19 cellular contexts compared by ENCODE assay signal in genomic region chr2:42194428-42194827, GRCh38. TPM values are rescaled to one million over a fixed set of nuclear protein-coding genes. Genes with fewer than 3 reads are reported as not detected.
DNase-seq lines count a peak whose midpoint lies in the region; ATAC-seq and TF ChIP-seq lines count a peak whose summit lies in the region.
"Had no signal": no experiment of that assay in that cellular context is flagged by ENCODE, and none has a peak within 500 bp of the region (broad histone marks: within the 10 kb centered on the region; RNA-seq: fewer than 3 reads in every experiment).

No MANE protein-coding gene starts in this region.

- H3K4me3 ChIP-seq in liver (ENCODE audit: low read depth in 1 of 3, low read length in 3 of 3) (no peak overlapping the region), breast epithelium (no peak overlapping the region)
- H3K4me3 ChIP-seq: GM23338, MG63, SJCRH30 had no signal

- POLR2A ChIA-PET in activated B cell treated with CpG ODN at 0.5 μM for 24 hours (lab: Charles Lee), result interaction anchor here (1.1 to 1.6 kb wide), 2 partner anchors 89 to 99 kb away, joined by 3 to 4 read pairs; no protein-coding TSS in a partner anchor

- no peaks in the 10 kb centered on the region for H3K36me3 ChIP-seq in liver (ENCODE audit: control insufficient read depth in 4 of 4, insufficient read depth in 3 of 4, low read depth in 1 of 4, low read length in 3 of 4)
- no peaks in the 10 kb centered on the region for H3K36me3 ChIP-seq in breast epithelium
- H3K36me3 ChIP-seq: MG63 had no signal

- H3K4me3 Mint-ChIP-seq in activated T-cell treated with anti-CD3 and anti-CD28 coated beads, Interleukin-2, amount 50 U/mL, for 24 hours, result no peak overlapping the region
- no peak overlapping the region for H3K4me3 Mint-ChIP-seq in activated T-cell treated with anti-CD3 and anti-CD28 coated beads, Interleukin-2, amount 50 U/mL, for 4 hours
- no peak overlapping the region for H3K4me3 Mint-ChIP-seq in activated B cell treated with CpG ODN at 0.5 μM for 24 hours
- H3K4me3 Mint-ChIP-seq: GM23338, HFFc6 had no signal

- peak overlapping the region; percentile 53 for H3K27ac Mint-ChIP-seq in activated T-cell treated with anti-CD3 and anti-CD28 coated beads, Interleukin-2, amount 50 U/mL, for 24 hours
- H3K27ac Mint-ChIP-seq in activated B cell treated with CpG ODN at 0.5 μM for 24 hours, result peak overlapping the region; percentile 35
- H3K27ac Mint-ChIP-seq: GM23338 had no signal

- TF ChIP-seq POLR2A in breast epithelium (IDR thresholded peaks at IDR 0.05), result no peak

- TF ChIP-seq CTCF in activated B cell treated with CpG ODN at 0.5 μM for 24 hours (IDR thresholded peaks at IDR 0.05), result no peak
- TF ChIP-seq CTCF in liver (IDR thresholded peaks at IDR 0.05; ENCODE audit: low read depth, low read length, missing input control), result no peak
- no peak for TF ChIP-seq CTCF in breast epithelium (IDR thresholded peaks at IDR 0.05)

- H3K9ac ChIP-seq in liver (ENCODE audit: low read depth in 1 of 2, low read length in 2 of 2), result no peak overlapping the region

- H3K36me3 Mint-ChIP-seq in activated T-cell treated with anti-CD3 and anti-CD28 coated beads, Interleukin-2, amount 50 U/mL, for 24 hours (ENCODE audit: low read depth), result peaks cover 16% of the 10 kb centered on the region
- H3K36me3 Mint-ChIP-seq in activated T-cell treated with anti-CD3 and anti-CD28 coated beads, Interleukin-2, amount 50 U/mL, for 4 hours (ENCODE audit: insufficient read depth), result peaks cover 9% of the 10 kb centered on the region
- peaks cover 22% of the 10 kb centered on the region for H3K36me3 Mint-ChIP-seq in activated B cell treated with CpG ODN at 0.5 μM for 24 hours (ENCODE audit: low read depth)

- H3K27ac ChIP-seq in liver (ENCODE audit: low read depth in 1 of 2, low read length in 2 of 2) (peak overlapping the region; percentile 76 to 81), breast epithelium (no peak overlapping the region)
- H3K27ac ChIP-seq: RWPE1, SJCRH30 had no signal

- H3K27me3 ChIP-seq in liver (ENCODE audit: control insufficient read depth in 4 of 4, insufficient read depth in 4 of 4, low read length in 3 of 4), result no peaks in the 10 kb centered on the region
- H3K27me3 ChIP-seq in breast epithelium, result no peaks in the 10 kb centered on the region
- H3K27me3 ChIP-seq: MG63, SJCRH30 had no signal

- no peaks in the 10 kb centered on the region for H3K27me3 Mint-ChIP-seq in activated T-cell treated with anti-CD3 and anti-CD28 coated beads, Interleukin-2, amount 50 U/mL, for 24 hours
- no peaks in the 10 kb centered on the region for H3K27me3 Mint-ChIP-seq in activated T-cell treated with anti-CD3 and anti-CD28 coated beads, Interleukin-2, amount 50 U/mL, for 4 hours (ENCODE audit: low read depth)
- no peaks in the 10 kb centered on the region for H3K27me3 Mint-ChIP-seq in activated B cell treated with CpG ODN at 0.5 μM for 24 hours

- ATAC-seq in activated T-cell treated with anti-CD3 and anti-CD28 coated beads, Interleukin-2, amount 50 U/mL, for 4 hours, result no peak
- no peak for ATAC-seq in activated B cell treated with CpG ODN at 0.5 μM for 24 hours (ENCODE audit: low read depth)
- no peak for ATAC-seq in GM19035 (IDR thresholded peaks at IDR 0.05; ENCODE audit: unreplicated experiment)
- ATAC-seq: GM23338 had no signal

- H3K9me3 Mint-ChIP-seq in activated T-cell treated with anti-CD3 and anti-CD28 coated beads, Interleukin-2, amount 50 U/mL, for 24 hours, result no peaks in the 10 kb centered on the region
- H3K9me3 Mint-ChIP-seq in activated T-cell treated with anti-CD3 and anti-CD28 coated beads, Interleukin-2, amount 50 U/mL, for 4 hours, result no peaks in the 10 kb centered on the region
- no peaks in the 10 kb centered on the region for H3K9me3 Mint-ChIP-seq in activated B cell treated with CpG ODN at 0.5 μM for 24 hours
- H3K9me3 Mint-ChIP-seq: CD14-positive monocyte, GM23338, HFFc6 had no signal

- intact Hi-C loops in activated B cell treated with CpG ODN at 0.5 μM for 24 hours (cut with micrococcal nuclease), result loop anchor here (2.0 to 10.0 kb wide), 2 partner anchors 240 to 354 kb away; no protein-coding TSS in a partner anchor
- intact Hi-C loops in breast epithelium (cut with DNase I; ENCODE audit: low total_unique reads), result no loop called here

- H3K4me1 ChIP-seq in liver (ENCODE audit: control insufficient read depth in 4 of 4, insufficient read depth in 4 of 4, low read length in 3 of 4), result peaks cover 16 to 61% (median 47%) of the 10 kb centered on the region in 4 donors
- H3K4me1 ChIP-seq in breast epithelium, result no peaks in the 10 kb centered on the region

- WGBS in liver, result 94% methylated on average over 4 of the region's 4 CpGs

- no peak for TF ChIP-seq RAD21 in liver (IDR thresholded peaks at IDR 0.05)

- DNase-seq in activated T-cell treated with anti-CD3 and anti-CD28 coated beads, Interleukin-2, amount 50 U/mL, for 24 hours, result no peak
- no peak for DNase-seq in activated T-cell treated with anti-CD3 and anti-CD28 coated beads, Interleukin-2, amount 50 U/mL, for 4 hours
- DNase-seq in activated B cell treated with CpG ODN at 0.5 μM for 24 hours, result no peak
- DNase-seq in cerebellum (ENCODE audit: low spot score), result no peak
- DNase-seq in COLO829 (ENCODE audit: low spot score), result no peak
- DNase-seq in breast epithelium (ENCODE audit: low spot score in 2 of 2), result no peak
- DNase-seq: HFFc6, KG1, NCI-H1092 treated with DMSO at 0.1 percent for 48 hours, NCI-H1694, NCI-H2107, NCI-H226 had no signal

- CTCF ChIA-PET in activated B cell treated with CpG ODN at 0.5 μM for 24 hours (lab: Charles Lee), result interaction anchor here (0.9 to 4.4 kb wide), 2 partner anchors 9 to 98 kb away, joined by 4 to 104 read pairs; no protein-coding TSS in a partner anchor

- peaks cover 85% of the 10 kb centered on the region for H3K4me1 Mint-ChIP-seq in activated T-cell treated with anti-CD3 and anti-CD28 coated beads, Interleukin-2, amount 50 U/mL, for 24 hours (ENCODE audit: low read depth)
- peaks cover 81% of the 10 kb centered on the region for H3K4me1 Mint-ChIP-seq in activated T-cell treated with anti-CD3 and anti-CD28 coated beads, Interleukin-2, amount 50 U/mL, for 4 hours (ENCODE audit: low read depth)
- peaks cover 78% of the 10 kb centered on the region for H3K4me1 Mint-ChIP-seq in activated B cell treated with CpG ODN at 0.5 μM for 24 hours

- H3K9me3 ChIP-seq in liver (ENCODE audit: control insufficient read depth in 4 of 4, low read length in 3 of 4), result no peaks in the 10 kb centered on the region
- H3K9me3 ChIP-seq in breast epithelium, result no peaks in the 10 kb centered on the region
- H3K9me3 ChIP-seq: MG63, SJCRH30 had no signal

TF ChIP-seq in liver, 16 proteins besides CTCF, POLR2A, EP300 and RAD21:
- TF ChIP-seq YY1 (IDR thresholded peaks at IDR 0.05) (no peak), FOXA2 (IDR thresholded peaks at IDR 0.05) (no peak)

RNA-seq across cellular contexts. Expression of gene EML4, which starts 25.3 kb away (rescaled TPM):
- 10 to 100 TPM; 57.1 to 60.0 (median 58.2) TPM for total RNA-seq in activated T-cell treated with anti-CD3 and anti-CD28 coated beads, Interleukin-2, amount 50 U/mL, for 4 hours
- 83.2 and 95.8 TPM in 2 replicates for total RNA-seq in activated B cell treated with CpG ODN at 0.5 μM for 24 hours
- 10 to 100 TPM; 34.5 to 49.6 TPM for total RNA-seq in liver
- polyA plus RNA-seq in liver, result 10 to 100 TPM; 12.8 to 35.1 TPM
- 48.5 TPM for total RNA-seq in cerebellum
- 10 to 100 TPM; 19.4 to 68.5 (median 36.7) TPM for total RNA-seq in breast epithelium

Comparison
In these comparisons a context has a peak if more than half of its experiments do, and no peak if none do; other contexts are left out.
1. H3K27ac ChIP-seq: peak in liver (2 of 2); none in breast epithelium (0 of 2).